Comparison of ENCODE assay signal across 26 cellular contexts in the genomic region with DNA sequence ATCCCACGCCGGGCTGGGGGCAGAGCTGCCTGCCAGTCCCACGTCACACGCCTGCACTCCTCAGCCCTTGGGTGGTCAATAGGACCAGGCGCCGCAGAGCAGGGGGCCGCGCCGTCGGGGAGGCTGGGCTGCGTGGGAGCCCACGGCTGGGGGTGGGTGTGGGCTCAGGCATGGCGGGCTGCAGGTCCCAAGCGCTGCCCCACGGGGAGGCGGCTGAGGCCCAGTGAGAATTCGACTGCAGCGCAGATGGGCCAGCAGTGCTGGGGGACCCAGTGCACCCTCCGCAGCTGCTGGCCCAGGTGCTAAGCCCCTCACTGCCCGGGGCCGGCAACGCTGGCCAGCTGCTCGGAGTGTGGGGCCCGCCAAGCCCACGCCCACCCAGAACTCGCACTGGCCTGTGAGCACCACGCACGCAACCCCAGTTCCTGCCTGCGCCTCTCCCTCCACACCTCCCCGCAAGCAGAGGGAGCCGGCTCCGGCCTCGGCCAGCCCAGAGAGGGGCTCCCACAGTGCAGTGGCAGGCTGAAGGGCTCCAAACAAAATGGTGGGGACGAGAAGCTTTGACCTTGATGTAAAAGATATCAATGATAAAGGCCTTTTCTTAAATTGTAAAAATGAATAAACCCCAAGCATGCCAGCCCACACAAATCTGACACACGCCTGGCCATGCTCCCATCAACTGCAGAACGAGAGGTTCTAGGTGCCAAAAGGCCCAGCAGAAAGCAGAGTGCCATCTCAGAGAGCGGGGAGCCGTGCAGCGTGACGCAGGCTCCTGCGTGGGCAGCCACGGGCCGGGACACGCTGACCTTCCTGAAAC.
"Had no signal": no experiment of that assay in that cellular context is flagged by ENCODE, and none has a peak within 500 bp of the region (broad histone marks: within the 10 kb centered on the region; RNA-seq: fewer than 3 reads in every experiment).

No MANE protein-coding gene starts in this region.

- H3K4me3 ChIP-seq: body of pancreas, gastroesophageal sphincter, neural progenitor cell, sigmoid colon, stomach, tibial artery had no signal

- DNase-seq: activated CD4-positive, alpha-beta memory T cell treated with anti-CD3 and anti-CD28 coated beads for 36 hours; activated CD4-positive, alpha-beta T cell treated with anti-CD3 and anti-CD28 coated beads, Interleukin-2, amount 10 ng/mL, durations not matched to agents 24 days and 14 days; activated CD4-positive, CD25-positive, alpha-beta regulatory T cell treated with anti-CD3 and anti-CD28 coated beads, Interleukin-2, amount 50 U/mL, for 72 hours; activated CD8-positive, alpha-beta memory T cell treated with anti-CD3 and anti-CD28 coated beads, Interleukin-2, amount 50 U/mL, for 4 hours; activated T-cell treated with anti-CD3 and anti-CD28 coated beads, Interleukin-2, amount 50 U/mL, for 1 hour; body of pancreas; cortex of kidney; head of caudate nucleus; hypothalamus; immature natural killer cell; midbrain; natural killer cell; sigmoid colon; small intestine; stimulated activated CD4-positive, alpha-beta T cell treated with anti-CD3 and anti-CD28 coated beads, Interleukin-1b, Interleukin-23, amount 100 ng/mL, for 48 hours; stimulated activated CD4-positive, alpha-beta T cell treated with anti-CD3 and anti-CD28 coated beads, Interleukin-4, amount 100 ng/mL, for 4 hours; stimulated activated CD8-positive, alpha-beta memory T cell treated with anti-CD3 and anti-CD28 coated beads, Interleukin-4, amount 100 ng/mL, for 48 hours; stimulated activated naive B cell treated with anti-CD40 and anti-IgM and Interleukin-4, amounts not matched to agents 10 μg/mL and 1 μg/mL and 100 μg/mL, for 72 hours; stomach; T-helper 2 cell had no signal

- H3K4me2 ChIP-seq: neural progenitor cell had no signal

- H3K4me1 ChIP-seq: body of pancreas, gastroesophageal sphincter, neural progenitor cell, sigmoid colon, stomach, tibial artery had no signal

- FAIRE-seq: endothelial cell of umbilical vein, small intestine had no signal

- H3K9me3 ChIP-seq: body of pancreas, gastroesophageal sphincter, sigmoid colon, stomach, tibial artery had no signal

- H3K27ac ChIP-seq: body of pancreas, gastroesophageal sphincter, neural progenitor cell, sigmoid colon, stomach, tibial artery had no signal

- H3K27me3 ChIP-seq: body of pancreas, gastroesophageal sphincter, neural progenitor cell, sigmoid colon, stomach, tibial artery had no signal

- H2AFZ ChIP-seq: neural progenitor cell had no signal

- ATAC-seq: body of pancreas; gastroesophageal sphincter; left lobe of liver; natural killer cell; SK-N-SH treated with all-trans-retinoic acid at 6 μM for 48 hours; stimulated activated naive B cell treated with anti-CD40 and anti-IgM and Interleukin-4, amounts not matched to agents 10 μg/mL and 1 μg/mL and 100 μg/mL, for 72 hours had no signal

- H3K9ac ChIP-seq: neural progenitor cell had no signal

- H3K36me3 ChIP-seq: neural progenitor cell had no signal
